Comparison of ENCODE assay signal across 7 cellular contexts in genomic region chr6:12525276-12525675, GRCh38.
"Had no signal": no experiment of that assay in that cellular context is flagged by ENCODE, and none has a peak within 500 bp of the region (broad histone marks: within the 10 kb centered on the region; RNA-seq: fewer than 3 reads in every experiment).

No MANE protein-coding gene starts in this region.

- H3K4me3 ChIP-seq: K562 had no signal

- FAIRE-seq: HepG2, HTR-8/SVneo, K562 had no signal

- DNase-seq: IMR-90, KBM-7, KG1 had no signal

- H3K27ac ChIP-seq: HL-60 had no signal
